ENCODE assay signal across 9 cellular contexts in the genomic region with DNA sequence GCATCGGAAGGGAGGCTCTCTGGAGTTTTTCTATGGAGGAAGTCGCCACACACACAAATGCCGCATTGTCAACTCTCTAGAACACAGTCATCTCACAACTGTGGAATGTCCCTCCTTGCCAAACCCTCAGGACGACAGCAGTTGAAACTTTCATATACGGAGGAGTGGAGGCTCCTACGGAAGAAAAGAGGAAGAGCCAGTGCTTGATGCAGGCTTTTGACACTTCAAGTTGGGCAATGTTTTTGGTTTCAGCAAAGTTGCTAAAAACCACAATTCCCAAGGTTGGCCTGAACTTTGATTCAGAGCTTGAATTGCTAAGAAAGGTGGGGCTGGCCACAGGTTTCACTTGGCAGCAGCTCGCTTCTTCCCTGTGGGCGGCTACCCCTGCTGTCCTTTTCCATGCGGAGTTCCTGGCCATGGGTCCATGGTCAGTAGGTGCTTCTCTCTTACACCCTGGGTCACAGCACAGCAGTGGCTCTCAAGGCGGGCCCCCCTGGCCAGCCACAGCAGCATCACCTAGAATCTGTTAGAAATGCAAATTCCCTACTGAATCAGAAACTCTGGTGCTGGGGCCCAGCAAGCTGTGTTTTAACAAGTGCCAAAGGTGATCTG.
DNase-seq lines count a peak whose midpoint lies in the region; ATAC-seq and TF ChIP-seq lines count a peak whose summit lies in the region.
"Had no signal": no experiment of that assay in that cellular context is flagged by ENCODE, and none has a peak within 500 bp of the region (broad histone marks: within the 10 kb centered on the region; RNA-seq: fewer than 3 reads in every experiment).

No MANE protein-coding gene starts in this region.

- no peak overlapping the region for H3K9ac ChIP-seq in H9 (ENCODE audit: extremely low read depth, insufficient read length, low read length)

- H3K18ac ChIP-seq in H9 (ENCODE audit: insufficient read length, low read depth, low read length), result no peak overlapping the region

- H2BK15ac ChIP-seq in H9 (ENCODE audit: low read depth, low read length), result no peak overlapping the region

- H3K36me3 Mint-ChIP-seq in stimulated activated effector memory CD8-positive, alpha-beta T cell treated with anti-CD3 and anti-CD28 coated beads, Interleukin-12 subunit alpha, Interleukin-12 subunit beta, amount 100 ng/mL, for 72 hours, result peaks cover 6% of the 10 kb centered on the region
- H3K36me3 Mint-ChIP-seq in H9 (ENCODE audit: insufficient read depth in 1 of 3, low read depth in 3 of 3), result no peaks in the 10 kb centered on the region; a peak in 2 of 7 replicates

- no peak overlapping the region for H3K14ac ChIP-seq in H9 (ENCODE audit: insufficient read depth, low read length)

- H3K56ac ChIP-seq in H9 (ENCODE audit: insufficient read length, low read depth, low read length), result no peak overlapping the region

- H2BK12ac ChIP-seq in H9 (ENCODE audit: insufficient read length, low read depth, low read length), result no peak overlapping the region

- no peaks in the 10 kb centered on the region for H3K23me2 ChIP-seq in H9 (ENCODE audit: insufficient read length, low read depth, low read length, poor library complexity, severe bottlenecking)

- no peak for TF ChIP-seq CTCF in GM10248 (IDR thresholded peaks at IDR 0.05; ENCODE audit: control extremely low read depth, extremely low read depth, low read depth, missing control alignments)
- TF ChIP-seq CTCF in H9 (conservative IDR thresholded peaks at IDR 0.05), result no peak

- H3K79me2 ChIP-seq in H9 (ENCODE audit: insufficient read depth, low read length), result no peaks in the 10 kb centered on the region

- H2BK5ac ChIP-seq in H9 (ENCODE audit: insufficient read length, low read length), result no peak overlapping the region

- CTCF ChIA-PET in GM10248 (lab: Yijun Ruan, JAX), result interaction anchor here (1.0 to 1.2 kb wide), 2 partner anchors 20 to 25 kb away, joined by 3 read pairs; no protein-coding TSS in a partner anchor

- no peak overlapping the region for H3T11ph ChIP-seq in H9 (ENCODE audit: low read length)

- no peaks in the 10 kb centered on the region for H3K27me3 ChIP-seq in H9 (ENCODE audit: insufficient read depth, low read length)

- no peak overlapping the region for H4K5ac ChIP-seq in H9 (ENCODE audit: insufficient read length, low read depth, low read length)

- H3K4me2 ChIP-seq in H9 (ENCODE audit: insufficient read depth, insufficient read length, low read length), result no peak overlapping the region

- no peak overlapping the region for H2AFZ ChIP-seq in H9 (ENCODE audit: low read length)

- H3K9me3 ChIP-seq in H9 (ENCODE audit: control insufficient read depth, low read depth, low read length), result no peaks in the 10 kb centered on the region

- H3K4me3 Mint-ChIP-seq in stimulated activated effector memory CD8-positive, alpha-beta T cell treated with anti-CD3 and anti-CD28 coated beads, Interleukin-12 subunit alpha, Interleukin-12 subunit beta, amount 100 ng/mL, for 72 hours, result peak overlapping the region; percentile 38
- no peak overlapping the region for H3K4me3 Mint-ChIP-seq in H9
- H3K4me3 Mint-ChIP-seq: activated naive CD8-positive, alpha-beta T cell treated with anti-CD3 and anti-CD28 coated beads, Interleukin-2, amount 10 ng/mL, durations not matched to agents 7 days and 5 days had no signal

- no peaks in the 10 kb centered on the region for H4K20me1 ChIP-seq in H9 (ENCODE audit: control insufficient read depth, insufficient read depth, insufficient read length)

- H3K27me3 Mint-ChIP-seq in H9 (ENCODE audit: low read depth), result peaks cover 3% of the 10 kb centered on the region
- H3K27me3 Mint-ChIP-seq: activated naive CD8-positive, alpha-beta T cell treated with anti-CD3 and anti-CD28 coated beads, Interleukin-2, amount 10 ng/mL, durations not matched to agents 7 days and 5 days had no signal

- no peak overlapping the region for H3K27ac ChIP-seq in H9 (ENCODE audit: insufficient read length, low read depth, low read length)

- peaks cover 7% of the 10 kb centered on the region for H3K4me1 ChIP-seq in H9 (ENCODE audit: insufficient read depth, low read length)

- no peak overlapping the region for H4K8ac ChIP-seq in H9 (replicated peaks; ENCODE audit: insufficient read length, low read depth, low read length)

- no peak overlapping the region for H2BK20ac ChIP-seq in H9 (ENCODE audit: low read depth, low read length, poor library complexity, severe bottlenecking)

- peak overlapping the region; percentile 33 for H3K27ac Mint-ChIP-seq in stimulated activated effector memory CD8-positive, alpha-beta T cell treated with anti-CD3 and anti-CD28 coated beads, Interleukin-12 subunit alpha, Interleukin-12 subunit beta, amount 100 ng/mL, for 72 hours
- 0 out of 7 replicates have a peak overlapping the region, but pooled peaks of 1 of the 3 experiments have one; percentile 20 for H3K27ac Mint-ChIP-seq in H9
- H3K27ac Mint-ChIP-seq: activated naive CD8-positive, alpha-beta T cell treated with anti-CD3 and anti-CD28 coated beads, Interleukin-2, amount 10 ng/mL, durations not matched to agents 7 days and 5 days had no signal

- peak; percentile 56 for ATAC-seq in GM21367 (IDR thresholded peaks at IDR 0.05; ENCODE audit: unreplicated experiment)
- peak; percentile 40 for ATAC-seq in HG03521 (IDR thresholded peaks at IDR 0.05; ENCODE audit: unreplicated experiment)
- peak; percentile 76 for ATAC-seq in stimulated activated effector memory CD8-positive, alpha-beta T cell treated with anti-CD3 and anti-CD28 coated beads, Interleukin-12 subunit alpha, Interleukin-12 subunit beta, amount 100 ng/mL, for 72 hours

- H2AK5ac ChIP-seq in H9 (ENCODE audit: insufficient read length, low read length), result no peak overlapping the region

- H4K91ac ChIP-seq in H9 (ENCODE audit: insufficient read length, low read depth, low read length), result no peak overlapping the region

- no peaks in the 10 kb centered on the region for H3K79me1 ChIP-seq in H9 (ENCODE audit: insufficient read depth, low read depth, low read length, poor library complexity, severe bottlenecking)

- DNase-seq in GM10248 (ENCODE audit: extremely low spot score), result peak; percentile 54
- peak; percentile 54 for DNase-seq in astrocyte of the hippocampus (ENCODE audit: low read depth, low spot score)
- peak; percentile 15 to 77 for DNase-seq in stimulated activated effector memory CD8-positive, alpha-beta T cell treated with anti-CD3 and anti-CD28 coated beads, Interleukin-12 subunit alpha, Interleukin-12 subunit beta, amount 100 ng/mL, for 72 hours (ENCODE audit: low spot score in 2 of 2)
- no peak for DNase-seq in superior temporal gyrus (ENCODE audit: extremely low spot score)
- no peak for DNase-seq in NCI-H345 (lab: John Stamatoyannopoulos, UW)
- no peak for DNase-seq in H9
- DNase-seq: activated naive CD8-positive, alpha-beta T cell treated with anti-CD3 and anti-CD28 coated beads, Interleukin-2, amount 10 ng/mL, durations not matched to agents 7 days and 5 days had no signal

- peaks cover 29% of the 10 kb centered on the region for H3K4me1 Mint-ChIP-seq in stimulated activated effector memory CD8-positive, alpha-beta T cell treated with anti-CD3 and anti-CD28 coated beads, Interleukin-12 subunit alpha, Interleukin-12 subunit beta, amount 100 ng/mL, for 72 hours
- H3K4me1 Mint-ChIP-seq in H9, result peaks cover 14 to 35% of the 10 kb centered on the region in 2 experiments

- no CpG with 5 or more reads among the region's 10 CpGs for whole genome bisulfite sequencing in H9 (ENCODE audit: extremely low coverage, insufficient read length, low lambda C conversion rate)

- no peak overlapping the region for H2BK120ac ChIP-seq in H9 (ENCODE audit: low read depth, low read length, poor library complexity, severe bottlenecking)

- peaks cover 3% of the 10 kb centered on the region for H3K9me3 Mint-ChIP-seq in stimulated activated effector memory CD8-positive, alpha-beta T cell treated with anti-CD3 and anti-CD28 coated beads, Interleukin-12 subunit alpha, Interleukin-12 subunit beta, amount 100 ng/mL, for 72 hours
- H3K9me3 Mint-ChIP-seq in H9, result peaks cover 0 to 5% of the 10 kb centered on the region in 2 experiments; a peak in 3 of 5 replicates

- H3K4ac ChIP-seq in H9 (ENCODE audit: low read depth, low read length), result no peak overlapping the region

- H3K23ac ChIP-seq in H9 (ENCODE audit: insufficient read length, low read depth, low read length), result no peak overlapping the region

- POLR2A ChIA-PET in GM10248 (lab: Yijun Ruan, JAX), result no interaction called here

Comparison
In these comparisons a context has a peak if more than half of its experiments do, and no peak if none do; other contexts are left out.
1. DNase-seq: peak in GM10248 (single experiment), astrocyte of the hippocampus (single experiment) and stimulated activated effector memory CD8-positive, alpha-beta T cell treated with anti-CD3 and anti-CD28 coated beads, Interleukin-12 subunit alpha, Interleukin-12 subunit beta, amount 100 ng/mL, for 72 hours (2 of 2); none in superior temporal gyrus (single experiment), NCI-H345 (single experiment) and H9 (single experiment).
2. Peak in every context shown above with its lines, with median percentiles within 50 percentile points of each other: ATAC-seq.